In the genomic region with DNA sequence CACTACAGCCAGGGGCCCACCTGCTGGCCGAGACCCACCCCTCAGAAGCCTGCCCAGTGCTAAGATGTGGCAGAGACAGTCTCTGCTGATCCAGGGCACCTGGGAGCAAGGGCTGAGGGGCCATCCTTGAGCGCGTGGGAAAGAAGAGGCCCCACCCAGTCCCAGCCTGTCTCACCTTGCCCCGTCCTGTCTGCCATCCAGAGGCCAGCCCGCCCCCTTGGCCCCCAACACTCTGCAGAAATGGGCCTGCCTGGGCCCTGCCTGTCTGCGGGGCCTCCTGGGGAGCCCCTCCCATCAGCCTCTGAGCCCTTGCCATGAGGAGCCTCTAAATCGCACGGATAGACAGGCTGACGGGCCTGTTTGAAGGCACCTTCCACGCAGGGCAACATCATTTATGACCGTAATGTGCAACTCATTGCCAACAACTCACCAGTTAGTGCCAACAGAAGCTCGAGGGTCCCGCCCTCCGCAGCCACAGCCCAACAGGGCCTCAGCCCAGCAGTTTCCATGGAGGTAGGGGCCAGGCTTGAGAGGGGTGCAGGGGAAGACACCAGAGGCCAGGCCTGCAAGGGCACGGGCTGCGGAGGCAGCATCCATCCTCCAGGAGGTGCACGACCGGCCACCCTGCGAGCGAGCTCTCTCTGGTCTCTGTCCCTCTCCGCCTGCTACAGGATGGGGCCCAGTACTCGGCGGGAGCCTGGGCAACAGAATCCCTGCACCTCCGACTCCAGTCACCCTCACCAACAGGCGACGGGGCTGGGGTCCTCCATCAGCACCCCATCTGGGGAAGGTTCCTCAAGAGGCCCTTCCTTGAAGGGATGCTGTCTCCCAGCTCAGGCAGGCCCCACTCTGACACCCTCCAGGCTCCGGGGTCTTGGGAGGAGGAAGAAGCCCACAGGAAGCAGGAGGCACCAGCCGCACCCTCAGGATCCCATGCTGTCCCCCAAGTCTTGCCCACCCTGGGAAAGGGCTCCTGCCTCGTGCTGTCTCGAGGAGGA, we compare ENCODE assay signal across 1 cellular context.
TF ChIP-seq lines count a peak whose summit lies in the region.

No MANE protein-coding gene starts in this region.

TF ChIP-seq in GM23338, 12 proteins besides CTCF, POLR2A, EP300 and RAD21 (continued from another document):
- TF ChIP-seq ETS1 (IDR thresholded peaks at IDR 0.05) (no peak), ZNF114 (CRISPR knock-in tag; IDR thresholded peaks at IDR 0.05) (no peak), JUNB (IDR thresholded peaks at IDR 0.05; ENCODE audit: unreplicated experiment) (no peak), POLR2AphosphoS5 (IDR thresholded peaks at IDR 0.05; ENCODE audit: low read depth) (no peak)
